ENCODE assay signal across 8 cellular contexts in genomic region chr6:156953478-156954146, GRCh38.
DNase-seq lines count a peak whose midpoint lies in the region; ATAC-seq, FAIRE-seq and TF ChIP-seq lines count a peak whose summit lies in the region.

No MANE protein-coding gene starts in this region.

- peak overlapping the region; percentile 17 for H3K4me3 ChIP-seq in epithelial cell of proximal tubule (ENCODE audit: low read depth, low read length)
- H3K4me3 ChIP-seq in naive thymus-derived CD4-positive, alpha-beta T cell (ENCODE audit: low read length) = no peak overlapping the region

- H3K9me3 ChIP-seq in naive thymus-derived CD4-positive, alpha-beta T cell (ENCODE audit: control insufficient read depth in 2 of 3, low read length in 3 of 3) = no peaks in the 10 kb centered on the region

- H3K4me3 Mint-ChIP-seq in naive thymus-derived CD4-positive, alpha-beta T cell = peak overlapping the region in 5 of 10 donors; percentile 10 to 51 (median 37)

- DNase-seq in NCI-H345 (lab: John Stamatoyannopoulos, UW) (peak; percentile 17), NCI-H345 treated with DMSO at 0.1 percent for 48 hours (lab: John Stamatoyannopoulos, UW; ENCODE audit: unreplicated experiment) (no peak), HuH-7 (ENCODE audit: low spot score) (peak; percentile 89), SK-MEL-5 (ENCODE audit: low read depth, low spot score) (peak; percentile 90), epithelial cell of proximal tubule (ENCODE audit: low read depth) (peak; percentile 79), GM19239 (ENCODE audit: insufficient read length, low spot score) (no peak)
- DNase-seq in naive thymus-derived CD4-positive, alpha-beta T cell = peak in 7 of 9 donors; percentile 67 to 85 (median 82)

- TF ChIP-seq CTCF in epithelial cell of proximal tubule (conservative IDR thresholded peaks at IDR 0.05; ENCODE audit: low read depth, low read length) = peak; percentile 40

- ATAC-seq in naive thymus-derived CD4-positive, alpha-beta T cell = peak; percentile 95
- no peak for ATAC-seq in HG02973 (IDR thresholded peaks at IDR 0.05; ENCODE audit: unreplicated experiment)

- H3K27me3 Mint-ChIP-seq in naive thymus-derived CD4-positive, alpha-beta T cell = no peaks in the 10 kb centered on the region

- H3K9me3 Mint-ChIP-seq in naive thymus-derived CD4-positive, alpha-beta T cell = no peaks in the 10 kb centered on the region

- intact Hi-C loops in naive thymus-derived CD4-positive, alpha-beta T cell (cut with micrococcal nuclease) = loop anchor here (1.0 to 5.0 kb wide), 5 partner anchors 68 to 1626 kb away; no protein-coding TSS in a partner anchor

- CTCF ChIA-PET in naive thymus-derived CD4-positive, alpha-beta T cell (lab: Charles Lee) = interaction anchor here (0.7 to 1.1 kb wide), 2 partner anchors 29 to 267 kb away, joined by 3 to 6 read pairs; no protein-coding TSS in a partner anchor

- no peaks in the 10 kb centered on the region for H3K27me3 ChIP-seq in naive thymus-derived CD4-positive, alpha-beta T cell (ENCODE audit: control insufficient read depth in 2 of 2, insufficient read depth in 2 of 2, low read length in 2 of 2)

- H3K27ac ChIP-seq in naive thymus-derived CD4-positive, alpha-beta T cell (ENCODE audit: low read depth, low read length) = no peak overlapping the region

- H3K27ac Mint-ChIP-seq in naive thymus-derived CD4-positive, alpha-beta T cell = peak overlapping the region in 8 of 9 donors; percentile 27 to 83 (median 51)

- peaks cover 15 to 20% of the 10 kb centered on the region in 2 donors for H3K4me1 ChIP-seq in naive thymus-derived CD4-positive, alpha-beta T cell (ENCODE audit: control insufficient read depth in 2 of 2, insufficient read depth in 2 of 2, low read length in 2 of 2)

- peaks cover 0 to 3% (median 0%) of the 10 kb centered on the region in 5 donors for H3K36me3 Mint-ChIP-seq in naive thymus-derived CD4-positive, alpha-beta T cell

- no peaks in the 10 kb centered on the region for H3K36me3 ChIP-seq in naive thymus-derived CD4-positive, alpha-beta T cell (ENCODE audit: control insufficient read depth in 2 of 3, insufficient read depth in 3 of 3, low read length in 3 of 3)

- POLR2A ChIA-PET in naive thymus-derived CD4-positive, alpha-beta T cell (lab: Charles Lee) = interaction anchor here (0.6 to 1.9 kb wide), 4 partner anchors 11 to 1675 kb away, joined by 3 to 7 read pairs (median 6); no protein-coding TSS in a partner anchor

- FAIRE-seq in GM19239 (lab: Jason Lieb, UNC) = no peak

- H3K4me1 Mint-ChIP-seq in naive thymus-derived CD4-positive, alpha-beta T cell = peaks cover 41 to 84% (median 77%) of the 10 kb centered on the region in 7 donors

- in situ Hi-C loops in SK-MEL-5 (cut with HindIII; ENCODE audit: low pct_unique_long_range_greater_than_20kb, low sequenced_read_pairs) = no loop called here

Comparison
In these comparisons a context has a peak if more than half of its experiments do, and no peak if none do; other contexts are left out.
1. DNase-seq: peak in NCI-H345 (single experiment), HuH-7 (single experiment), SK-MEL-5 (single experiment), epithelial cell of proximal tubule (single experiment) and naive thymus-derived CD4-positive, alpha-beta T cell (7 of 9); none in NCI-H345 treated with DMSO at 0.1 percent for 48 hours (single experiment) and GM19239 (single experiment).